8 cellular contexts compared by ENCODE assay signal in genomic region chrX:149630681-149631292, GRCh38. TPM values are rescaled to one million over a fixed set of nuclear protein-coding genes. Genes with fewer than 3 reads are reported as not detected.
DNase-seq lines count a peak whose midpoint lies in the region; ATAC-seq and TF ChIP-seq lines count a peak whose summit lies in the region.

No MANE protein-coding gene starts in this region.

- H3K36me3 ChIP-seq in GM23338 (ENCODE audit: insufficient read depth), result no peaks in the 10 kb centered on the region
- no peaks in the 10 kb centered on the region for H3K36me3 ChIP-seq in SU-DHL-6 (ENCODE audit: low read length)

- H3K27ac ChIP-seq in GM23338 (ENCODE audit: low read depth) (no peak overlapping the region), SU-DHL-6 (ENCODE audit: low read depth, low read length) (no peak overlapping the region)

- H3F3A ChIP-seq in GM23338 (replicated peaks; ENCODE audit: low read depth) (no peaks in the 10 kb centered on the region), SU-DHL-6 (ENCODE audit: insufficient read depth) (no peaks in the 10 kb centered on the region)

- peak; percentile 14; the same call in 1 of the 2 replicates for TF ChIP-seq CTCF in AG09319 (IDR thresholded peaks at IDR 0.05; ENCODE audit: low read depth, low read length)
- TF ChIP-seq CTCF in GM23338 (conservative IDR thresholded peaks at IDR 0.05; ENCODE audit: low read depth in 2 of 2), result no peak
- TF ChIP-seq CTCF in SU-DHL-6 (IDR thresholded peaks at IDR 0.05; ENCODE audit: insufficient read depth, low read length, poor library complexity, severe bottlenecking), result no peak
- no peak for TF ChIP-seq CTCF in natural killer cell (IDR thresholded peaks at IDR 0.05)

- ATAC-seq in GM23338, result peak; percentile 40
- peak in 1 of 3 donors; percentile 18 for ATAC-seq in natural killer cell
- ATAC-seq in GM21723 (IDR thresholded peaks at IDR 0.05; ENCODE audit: unreplicated experiment), result no peak
- ATAC-seq in HG02763 (IDR thresholded peaks at IDR 0.05; ENCODE audit: unreplicated experiment), result no peak
- ATAC-seq in GM21423 (IDR thresholded peaks at IDR 0.05; ENCODE audit: unreplicated experiment), result no peak

- H3K27me3 Mint-ChIP-seq in GM23338 (ENCODE audit: insufficient read depth, low read depth, poor library complexity) (peaks cover 10% of the 10 kb centered on the region), natural killer cell (ENCODE audit: low read depth in 2 of 2) (peaks cover 0 to 8% of the 10 kb centered on the region in 2 donors)

- H3K4me3 ChIP-seq in GM23338, result peak overlapping the region; percentile 65
- peak overlapping the region; percentile 64 for H3K4me3 ChIP-seq in SU-DHL-6 (ENCODE audit: insufficient read depth, low read length, poor library complexity, severe bottlenecking)

- H3K9me3 Mint-ChIP-seq in GM23338 (no peaks in the 10 kb centered on the region; the same call in 2 of the 3 replicates), natural killer cell (no peaks in the 10 kb centered on the region)

- no peak overlapping the region for H3K27ac Mint-ChIP-seq in GM23338
- peak overlapping the region; percentile 39 to 88 for H3K27ac Mint-ChIP-seq in natural killer cell

- H2AFZ ChIP-seq in GM23338 (no peak overlapping the region), SU-DHL-6 (ENCODE audit: low read depth, low read length, severe bottlenecking) (peak overlapping the region; percentile 80)

- H3K4me1 Mint-ChIP-seq in GM23338 (peaks cover 31% of the 10 kb centered on the region), natural killer cell (peaks cover 38 to 41% of the 10 kb centered on the region in 2 donors)

- H3K27me3 ChIP-seq in GM23338 (ENCODE audit: insufficient read depth) (peaks cover 11% of the 10 kb centered on the region), SU-DHL-6 (ENCODE audit: low read length) (no peaks in the 10 kb centered on the region)

- peaks cover 11% of the 10 kb centered on the region; the same call in 1 of the 2 replicates for H3K4me1 ChIP-seq in GM23338 (ENCODE audit: insufficient read depth)

- H3K36me3 Mint-ChIP-seq in GM23338 (ENCODE audit: low read depth), result no peaks in the 10 kb centered on the region
- no peaks in the 10 kb centered on the region for H3K36me3 Mint-ChIP-seq in natural killer cell

- intact Hi-C loops in natural killer cell (cut with micrococcal nuclease), result loop anchor here (5.0 kb wide), 1 partner anchor 118 kb away; no protein-coding TSS in a partner anchor

- peaks cover 40% of the 10 kb centered on the region for H3K79me2 ChIP-seq in GM23338 (replicated peaks; ENCODE audit: insufficient read depth)
- H3K79me2 ChIP-seq in SU-DHL-6 (ENCODE audit: insufficient read depth, low read length), result no peaks in the 10 kb centered on the region

- H3K9ac ChIP-seq in SU-DHL-6 (ENCODE audit: low read length), result peak overlapping the region; percentile 64

- peak overlapping the region; percentile 94 for H3K4me3 Mint-ChIP-seq in GM23338
- H3K4me3 Mint-ChIP-seq in natural killer cell, result peak overlapping the region; percentile 84

- H3K4me2 ChIP-seq in GM23338 (peak overlapping the region; percentile 86), SU-DHL-6 (ENCODE audit: low read depth, low read length, poor library complexity, severe bottlenecking) (peak overlapping the region; percentile 73)

- H4K20me1 ChIP-seq in GM23338 (replicated peaks; ENCODE audit: insufficient read depth) (0 out of 2 replicates have a peak, but pooled peaks cover 3% of the 10 kb centered on the region), SU-DHL-6 (ENCODE audit: low read depth, low read length) (no peaks in the 10 kb centered on the region; the same call in 1 of the 2 replicates)

- no peaks in the 10 kb centered on the region for H3K9me3 ChIP-seq in SU-DHL-6 (ENCODE audit: insufficient read depth, low read length)

- no peaks in the 10 kb centered on the region for H3K9me2 ChIP-seq in GM23338 (ENCODE audit: insufficient read depth)
- H3K9me2 ChIP-seq in SU-DHL-6 (replicated peaks; ENCODE audit: insufficient read depth, low read length), result no peaks in the 10 kb centered on the region

- DNase-seq in AG09319 (ENCODE audit: extremely low read depth, low read depth), result peak; percentile 3
- no peak for DNase-seq in GM23338 (ENCODE audit: low spot score)
- DNase-seq in fibroblast of gingiva (ENCODE audit: low read depth), result peak; percentile 56
- no peak for DNase-seq in natural killer cell

TF ChIP-seq in GM23338, 12 proteins besides CTCF, POLR2A, EP300 and RAD21 (continues in another document):
- TF ChIP-seq NANOG (IDR thresholded peaks at IDR 0.05; ENCODE audit: borderline replicate concordance), result no peak
- TF ChIP-seq ZNF114 (CRISPR knock-in tag; IDR thresholded peaks at IDR 0.05), result no peak
- no peak for TF ChIP-seq CREB1 (CRISPR knock-in tag; IDR thresholded peaks at IDR 0.05; ENCODE audit: low read depth)
- TF ChIP-seq ZNF462 (CRISPR knock-in tag; IDR thresholded peaks at IDR 0.05), result no peak
- no peak for TF ChIP-seq ETS1 (IDR thresholded peaks at IDR 0.05)
- TF ChIP-seq POLR2AphosphoS5 (IDR thresholded peaks at IDR 0.05; ENCODE audit: low read depth), result no peak

RNA-seq across cellular contexts. Expression of gene TMEM185A, which starts 0.8 kb away (rescaled TPM):
- total RNA-seq in GM23338 (2014; rRNA removed; shearing (Covaris generic)), result 16.7 and 18.1 TPM in 2 replicates
- polyA plus RNA-seq in GM23338 (2016; fragmentation: Nextera tagmentation; extraction: Ambion mirVana), result 9.3 and 14.1 TPM in 2 replicates
- 10 to 100 TPM; 15.1 to 29.6 (median 26.6) TPM for total RNA-seq in natural killer cell

RNA-seq across cellular contexts. Expression of gene HSFX2, which starts 35.7 kb away (rescaled TPM):
- not detected in 2 replicates for total RNA-seq in GM23338 (2014; rRNA removed; shearing (Covaris generic))
- 0.26 and 0.29 TPM in 2 replicates for polyA plus RNA-seq in GM23338 (2016; fragmentation: Nextera tagmentation; extraction: Ambion mirVana)
- under 1 TPM in 2 of 3 donors, not detected in 1; 0.45 to 0.70 TPM for total RNA-seq in natural killer cell

RNA-seq across cellular contexts. Expression of gene MAGEA9B, which starts 43.5 kb away (rescaled TPM):
- 0.52 TPM in 1 of 2 replicates, not detected in the other for total RNA-seq in GM23338 (2014; rRNA removed; shearing (Covaris generic))
- not detected in 2 replicates for polyA plus RNA-seq in GM23338 (2016; fragmentation: Nextera tagmentation; extraction: Ambion mirVana)
- total RNA-seq in natural killer cell, result not detected

Comparison
In these comparisons a context has a peak if more than half of its experiments do, and no peak if none do; other contexts are left out.
1. DNase-seq: peak in AG09319 (single experiment) and fibroblast of gingiva (single experiment); none in GM23338 (single experiment) and natural killer cell (single experiment).